In genomic region chr6:157531169-157531985, GRCh38 we compare ENCODE assay signal across 20 cellular contexts.
DNase-seq lines count a peak whose midpoint lies in the region; ATAC-seq, FAIRE-seq and TF ChIP-seq lines count a peak whose summit lies in the region.
"Had no signal": no experiment of that assay in that cellular context is flagged by ENCODE, and none has a peak within 500 bp of the region (broad histone marks: within the 10 kb centered on the region; RNA-seq: fewer than 3 reads in every experiment).

No MANE protein-coding gene starts in this region.

- peak; percentile 75 to 89 for DNase-seq in dermis microvascular lymphatic vessel endothelial cell (ENCODE audit: low read depth in 2 of 2)
- DNase-seq in HepG2 (ENCODE audit: low spot score): peak; percentile 100
- peak; percentile 94 for DNase-seq in small intestine
- DNase-seq in effector memory CD8-positive, alpha-beta T cell: no peak
- no peak for DNase-seq in NCI-H2227 (lab: John Stamatoyannopoulos, UW; ENCODE audit: unreplicated experiment)
- DNase-seq in GM13977 (ENCODE audit: low spot score): no peak
- DNase-seq: activated CD4-positive, alpha-beta T cell treated with anti-CD3 and anti-CD28 coated beads for 1 hour; activated gamma-delta T cell treated with Interleukin-2 at 50 U/mL for 16 hours; aorta; DND-41; head of caudate nucleus; NCI-H1092 treated with DMSO at 0.1 percent for 48 hours; NCI-H2171 treated with DMSO at 0.1 percent for 48 hours; SHP77 had no signal

- peaks cover 37 to 41% of the 10 kb centered on the region in 2 donors for H3K4me1 Mint-ChIP-seq in effector memory CD8-positive, alpha-beta T cell (ENCODE audit: low read depth in 2 of 2)

- peaks cover 6% of the 10 kb centered on the region for H3K36me3 Mint-ChIP-seq in effector memory CD8-positive, alpha-beta T cell (ENCODE audit: insufficient read depth)

- H3K9me3 ChIP-seq in HEK293 (ENCODE audit: control insufficient read depth, insufficient read depth, low read depth, low read length): no peaks in the 10 kb centered on the region
- no peaks in the 10 kb centered on the region for H3K9me3 ChIP-seq in HepG2 (ENCODE audit: low read length)
- no peaks in the 10 kb centered on the region for H3K9me3 ChIP-seq in small intestine (ENCODE audit: control insufficient read depth, low read depth)
- H3K9me3 ChIP-seq: HAP-1, prostate gland had no signal

- no peak overlapping the region for H3K4me3 ChIP-seq in HEK293 (ENCODE audit: low read depth, low read length)
- peak overlapping the region; percentile 32 to 58 (median 34); a peak in 5 of 6 replicates for H3K4me3 ChIP-seq in HepG2 (replicated peaks in 1 of 3; ENCODE audit: insufficient read depth in 1 of 3, low read depth in 2 of 3, low read length in 3 of 3)
- peak overlapping the region in 1 of 2 donors; percentile 18 for H3K4me3 ChIP-seq in small intestine (ENCODE audit: low read depth in 1 of 2, low read length in 2 of 2)
- H3K4me3 ChIP-seq: HAP-1, prostate gland had no signal

- H3K4me1 ChIP-seq in HEK293 (ENCODE audit: control insufficient read depth, insufficient read depth, low read length) (peaks cover 35% of the 10 kb centered on the region), HepG2 (ENCODE audit: insufficient read depth, low read length) (peaks cover 99% of the 10 kb centered on the region), small intestine (ENCODE audit: control insufficient read depth in 2 of 2, insufficient read depth in 1 of 2, low read depth in 1 of 2, low read length in 1 of 2) (peaks cover 4 to 17% of the 10 kb centered on the region in 2 donors)
- H3K4me1 ChIP-seq: HAP-1, prostate gland had no signal

- peak overlapping the region in 1 of 2 donors; percentile 84 for H3K27ac Mint-ChIP-seq in effector memory CD8-positive, alpha-beta T cell
- H3K27ac Mint-ChIP-seq: activated CD8-positive, alpha-beta memory T cell treated with anti-CD3 and anti-CD28 coated beads, Interleukin-2, amount 10 ng/mL, durations not matched to agents 7 days and 5 days had no signal

- TF ChIP-seq CTCF in HEK293 (tag by site-specific recombination; IDR thresholded peaks at IDR 0.05) (no peak), HepG2 (CRISPR knock-in tag; IDR thresholded peaks at IDR 0.05) (peak; percentile 15; the same call in 1 of the 2 replicates), GM13977 (IDR thresholded peaks at IDR 0.05; ENCODE audit: extremely low read depth, insufficient read depth, missing control alignments) (no peak)

- peak overlapping the region; percentile 90 for H3K4me2 ChIP-seq in HepG2 (ENCODE audit: low read depth, low read length)

- H3K27me3 ChIP-seq in HepG2 (ENCODE audit: control insufficient read depth in 1 of 2, insufficient read depth in 2 of 2, low read length in 2 of 2): no peaks in the 10 kb centered on the region
- H3K27me3 ChIP-seq in small intestine (ENCODE audit: control insufficient read depth in 2 of 2, insufficient read depth in 2 of 2, low read length in 2 of 2): no peaks in the 10 kb centered on the region

- TF ChIP-seq EP300 in HepG2 (IDR thresholded peaks at IDR 0.05; ENCODE audit: low read depth in 2 of 2, low read length in 2 of 2): peak; percentile 18 to 94; a peak in 3 of 4 replicates
- peak; percentile 98 for TF ChIP-seq EP300 in HepG2 (CRISPR knock-in tag; IDR thresholded peaks at IDR 0.05; ENCODE audit: borderline replicate concordance)

- H3K27me3 Mint-ChIP-seq in effector memory CD8-positive, alpha-beta T cell: no peaks in the 10 kb centered on the region

- peak; percentile 77 to 95 for TF ChIP-seq POLR2A in HepG2 (IDR thresholded peaks at IDR 0.05; ENCODE audit: insufficient read depth in 1 of 2, low read depth in 2 of 2, low read length in 2 of 2)

- H3K9ac ChIP-seq in HepG2 (ENCODE audit: insufficient read depth, low read depth, low read length): peak overlapping the region; percentile 82

- 2% methylated on average over 25 of the region's 25 CpGs for WGBS in HepG2 (ENCODE audit: low lambda C conversion rate)
- WGBS in small intestine, 3 donors: 20 to 65% (median 48%) methylated on average over 25 of the region's 25 CpGs

- peak; percentile 96 for FAIRE-seq in HepG2 (lab: Jason Lieb, UNC)
- no peak for FAIRE-seq in small intestine (lab: Jason Lieb, UNC)

- ATAC-seq in HepG2: peak; percentile 93
- no peak for ATAC-seq in effector memory CD8-positive, alpha-beta T cell (replicated peaks)
- ATAC-seq in HG02870 (IDR thresholded peaks at IDR 0.05; ENCODE audit: unreplicated experiment): no peak
- ATAC-seq: activated CD8-positive, alpha-beta memory T cell treated with anti-CD3 and anti-CD28 coated beads, Interleukin-2, amount 10 ng/mL, durations not matched to agents 7 days and 5 days; esophagus mucosa had no signal

- H3K79me2 ChIP-seq in HepG2 (ENCODE audit: insufficient read depth, low read length): no peaks in the 10 kb centered on the region

- H3K4me3 Mint-ChIP-seq in effector memory CD8-positive, alpha-beta T cell: no peak overlapping the region
- H3K4me3 Mint-ChIP-seq: activated CD8-positive, alpha-beta memory T cell treated with anti-CD3 and anti-CD28 coated beads, Interleukin-2, amount 10 ng/mL, durations not matched to agents 7 days and 5 days had no signal

- H3K27ac ChIP-seq in HEK293 (ENCODE audit: extremely low read depth, low read depth, low read length) (no peak overlapping the region), HepG2 (ENCODE audit: extremely low read length, insufficient read depth, low read length) (peak overlapping the region; percentile 96), small intestine (ENCODE audit: low read depth in 1 of 2, low read length in 1 of 2) (peak overlapping the region; percentile 85 to 89)
- H3K27ac ChIP-seq: prostate gland had no signal

- CTCF ChIA-PET in HEK293 (lab: Yijun Ruan, JAX): interaction anchor here (0.6 to 1.0 kb wide), 3 partner anchors 54 to 1636 kb away, joined by 3 to 4 read pairs (median 3); no protein-coding TSS in a partner anchor
- CTCF ChIA-PET in HepG2 (lab: Yijun Ruan, JAX; ENCODE audit: low intra/inter-chr PET ratio, low total read pairs): no interaction called here

- POLR2A ChIA-PET in HEK293 (lab: Yijun Ruan, JAX) (interaction anchor here (0.6 kb wide), 1 partner anchor 68 kb away, joined by 5 read pairs; no protein-coding TSS in a partner anchor), HepG2 (lab: Yijun Ruan, JAX) (interaction anchor here (0.6 to 7.2 kb wide), 25 partner anchors 10 to 349 kb away, joined by 3 to 186 read pairs (median 6); partner anchors contain the start of gene TMEM242)

- TSS peak; percentile 94 for BruUV-seq in HepG2 (replicated peaks; lab: Mats Ljungman, UMichigan)

- intact Hi-C loops in HepG2 (cut with micrococcal nuclease; ENCODE audit: unreplicated experiment): loop anchor here (1.0 to 5.0 kb wide), 7 partner anchors 9 to 204 kb away; partner anchors contain the start of gene ZDHHC14

- H3K36me3 ChIP-seq in HEK293 (ENCODE audit: control insufficient read depth in 2 of 2, insufficient read depth in 1 of 2, low read length in 2 of 2): no peaks in the 10 kb centered on the region
- no peaks in the 10 kb centered on the region for H3K36me3 ChIP-seq in HepG2 (replicated peaks in 1 of 2; ENCODE audit: control insufficient read depth in 1 of 2, insufficient read depth in 2 of 2, low read length in 2 of 2)
- no peaks in the 10 kb centered on the region for H3K36me3 ChIP-seq in small intestine (ENCODE audit: control insufficient read depth in 2 of 2, insufficient read depth in 2 of 2, low read length in 2 of 2)
- H3K36me3 ChIP-seq: HAP-1, prostate gland had no signal

- no peaks in the 10 kb centered on the region for H4K20me1 ChIP-seq in HepG2 (ENCODE audit: insufficient read depth, low read length)

- in situ Hi-C loops in HepG2 (cut with HindIII; ENCODE audit: extremely low pct_ligation_motif_present, low pct_unique_long_range_greater_than_20kb): no loop called here
- in situ Hi-C loops in GM13977 (cut with MboI; ENCODE audit: low pct_unique_long_range_greater_than_20kb, low sequenced_read_pairs, unreplicated experiment): no loop called here

- H2AFZ ChIP-seq in HepG2 (ENCODE audit: low read length): no peak overlapping the region

- peak; percentile 80 for TF ChIP-seq RAD21 in HepG2 (CRISPR knock-in tag; IDR thresholded peaks at IDR 0.05)

- H3K9me3 Mint-ChIP-seq in effector memory CD8-positive, alpha-beta T cell: no peaks in the 10 kb centered on the region

TF ChIP-seq in HEK293, 187 proteins besides CTCF, POLR2A, EP300 and RAD21 (continues in another document):
- TF ChIP-seq ZSCAN5A (tag by site-specific recombination; IDR thresholded peaks at IDR 0.05): no peak

TF ChIP-seq in HepG2, 621 proteins besides CTCF, POLR2A, EP300 and RAD21 (continues in another document):
- TF ChIP-seq SP2 (CRISPR knock-in tag; IDR thresholded peaks at IDR 0.05) (peak; percentile 45; the same call in 1 of the 2 replicates), SNAI1 (CRISPR knock-in tag; IDR thresholded peaks at IDR 0.05; ENCODE audit: borderline replicate concordance) (peak; percentile 99), ZNF770 (CRISPR knock-in tag; IDR thresholded peaks at IDR 0.05) (peak; percentile 74; the same call in 1 of the 2 replicates), PHB2 (IDR thresholded peaks at IDR 0.05; ENCODE audit: partially characterized antibody) (no peak)

Comparison
In these comparisons a context has a peak if more than half of its experiments do, and no peak if none do; other contexts are left out.
1. DNase-seq: peak in dermis microvascular lymphatic vessel endothelial cell (2 of 2), HepG2 (single experiment) and small intestine (single experiment); none in effector memory CD8-positive, alpha-beta T cell (0 of 3), NCI-H2227 (single experiment) and GM13977 (single experiment).
2. Of the 63 proteins assayed by ChIP-seq in both HepG2 and HEK293: peak only in HepG2: ATF2, CTCF, GLI4, HOXA7, KLF9, MEIS1 and 42 more; only in HEK293: none; in both: PATZ1 and PRDM10; in neither: 11; mixed calls (peak in some experiments, not most) for 2.